In the genomic region with DNA sequence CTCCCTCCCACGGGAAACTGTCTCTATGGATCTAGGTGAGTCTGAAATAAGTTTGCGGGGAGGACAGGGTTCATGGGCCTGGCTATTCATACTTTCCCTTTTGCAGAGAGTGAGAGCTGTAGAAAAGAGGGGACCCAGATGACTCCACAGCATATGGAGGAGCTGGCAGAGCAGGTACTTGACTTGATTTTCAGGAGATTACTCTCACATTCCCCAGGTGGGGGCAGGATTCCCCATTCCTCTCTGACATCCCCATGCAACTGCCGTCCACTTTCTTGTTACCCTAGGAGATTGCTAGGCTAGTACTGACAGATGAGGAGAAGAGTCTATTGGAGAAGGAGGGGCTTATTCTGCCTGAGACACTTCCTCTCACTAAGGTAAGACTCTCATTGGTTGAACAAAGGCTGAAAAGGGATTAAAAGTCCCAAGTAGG, we compare ENCODE assay signal across 8 cellular contexts. TPM values are rescaled to one million over a fixed set of nuclear protein-coding genes. Genes with fewer than 3 reads are reported as not detected.
DNase-seq lines count a peak whose midpoint lies in the region; ATAC-seq and TF ChIP-seq lines count a peak whose summit lies in the region.

No MANE protein-coding gene starts in this region.

- DNase-seq in activated CD4-positive, alpha-beta T cell treated with anti-CD3 and anti-CD28 coated beads for 36 hours: no peak
- DNase-seq in activated CD4-positive, alpha-beta T cell treated with anti-CD3 and anti-CD28 coated beads, Interleukin-2, amount 50 U/mL, for 4 hours: no peak
- DNase-seq in LHCN-M2 (ENCODE audit: low read depth) (peak; percentile 70), erythroblast (lab: John Stamatoyannopoulos, UW) (peak; percentile 35 to 54), NCI-H2081 treated with DMSO at 0.1 percent for 48 hours (lab: John Stamatoyannopoulos, UW) (no peak), GM19240 (ENCODE audit: insufficient read length, low spot score) (no peak)

- H3K36me3 ChIP-seq in SU-DHL-6 (ENCODE audit: low read length) (no peaks in the 10 kb centered on the region), neuron (ENCODE audit: insufficient read depth, low read length) (peaks cover 29% of the 10 kb centered on the region)

- H3K4me3 Mint-ChIP-seq in activated CD4-positive, alpha-beta T cell treated with anti-CD3 and anti-CD28 coated beads for 36 hours: no peak overlapping the region

- no peaks in the 10 kb centered on the region for H3K9me2 ChIP-seq in SU-DHL-6 (replicated peaks; ENCODE audit: insufficient read depth, low read length)

- peaks cover 10% of the 10 kb centered on the region; the same call in 1 of the 2 replicates for H3F3A ChIP-seq in SU-DHL-6 (ENCODE audit: insufficient read depth)

- H3K27ac Mint-ChIP-seq in activated CD4-positive, alpha-beta T cell treated with anti-CD3 and anti-CD28 coated beads for 36 hours: peak overlapping the region; percentile 91

- TF ChIP-seq CTCF in SU-DHL-6 (IDR thresholded peaks at IDR 0.05; ENCODE audit: insufficient read depth, low read length, poor library complexity, severe bottlenecking): no peak

- intact Hi-C loops in activated CD4-positive, alpha-beta T cell treated with anti-CD3 and anti-CD28 coated beads for 36 hours (cut with DNase I, micrococcal nuclease): loop anchor here (2.0 to 10.0 kb wide), 10 partner anchors 24 to 1276 kb away; a partner anchor contains a TSS

- no peaks in the 10 kb centered on the region for H3K27me3 Mint-ChIP-seq in activated CD4-positive, alpha-beta T cell treated with anti-CD3 and anti-CD28 coated beads for 36 hours

- H4K20me1 ChIP-seq in SU-DHL-6 (ENCODE audit: low read depth, low read length): no peaks in the 10 kb centered on the region; the same call in 1 of the 2 replicates

- peaks cover 42% of the 10 kb centered on the region for H3K79me2 ChIP-seq in SU-DHL-6 (ENCODE audit: insufficient read depth, low read length)

- H3K4me3 ChIP-seq in SU-DHL-6 (ENCODE audit: insufficient read depth, low read length, poor library complexity, severe bottlenecking): peak overlapping the region; percentile 87
- H3K4me3 ChIP-seq in neuron (ENCODE audit: low read length): peak overlapping the region; percentile 78

- ATAC-seq in activated CD4-positive, alpha-beta T cell treated with anti-CD3 and anti-CD28 coated beads for 36 hours: peak; percentile 7

- H3K4me1 Mint-ChIP-seq in activated CD4-positive, alpha-beta T cell treated with anti-CD3 and anti-CD28 coated beads for 36 hours: peaks cover 21% of the 10 kb centered on the region

- H3K27me3 ChIP-seq in SU-DHL-6 (ENCODE audit: low read length) (no peaks in the 10 kb centered on the region), neuron (ENCODE audit: insufficient read depth, low read length) (no peaks in the 10 kb centered on the region)

- CTCF ChIA-PET in activated CD4-positive, alpha-beta T cell treated with anti-CD3 and anti-CD28 coated beads for 36 hours (lab: Charles Lee): interaction anchor here (0.6 to 8.4 kb wide), 10 partner anchors 12 to 1038 kb away, joined by 3 to 68 read pairs (median 6); a partner anchor contains a TSS

- H3K36me3 Mint-ChIP-seq in activated CD4-positive, alpha-beta T cell treated with anti-CD3 and anti-CD28 coated beads for 36 hours (ENCODE audit: low read depth): peaks cover 27% of the 10 kb centered on the region

- H2AFZ ChIP-seq in SU-DHL-6 (ENCODE audit: low read depth, low read length, severe bottlenecking) (no peak overlapping the region), neuron (ENCODE audit: low read depth, low read length) (peak overlapping the region; percentile 34)

- no peak overlapping the region for H3K27ac ChIP-seq in SU-DHL-6 (ENCODE audit: low read depth, low read length)

- H3K9me3 ChIP-seq in SU-DHL-6 (ENCODE audit: insufficient read depth, low read length): no peaks in the 10 kb centered on the region
- H3K9me3 ChIP-seq in neuron (ENCODE audit: low read length): no peaks in the 10 kb centered on the region

- no peaks in the 10 kb centered on the region for H3K9me3 Mint-ChIP-seq in activated CD4-positive, alpha-beta T cell treated with anti-CD3 and anti-CD28 coated beads for 36 hours (ENCODE audit: low read depth)

- H3K4me1 ChIP-seq in neuron (ENCODE audit: insufficient read depth, low read length): peaks cover 42% of the 10 kb centered on the region

- peak overlapping the region; percentile 95 for H3K4me2 ChIP-seq in SU-DHL-6 (ENCODE audit: low read depth, low read length, poor library complexity, severe bottlenecking)

- H3K9ac ChIP-seq in SU-DHL-6 (ENCODE audit: low read length): peak overlapping the region; percentile 76

- TF ChIP-seq POLR2A in erythroblast (IDR thresholded peaks at IDR 0.05; ENCODE audit: low read length): no peak

- POLR2A ChIA-PET in activated CD4-positive, alpha-beta T cell treated with anti-CD3 and anti-CD28 coated beads for 36 hours (lab: Charles Lee): interaction anchor here (0.7 to 1.6 kb wide), 5 partner anchors 15 to 87 kb away, joined by 3 to 14 read pairs (median 3); a partner anchor contains a TSS

RNA-seq across cellular contexts. Expression of a gene that starts 0.7 kb away (rescaled TPM):
- 10 to 100 TPM; 24.0 to 26.0 TPM for total RNA-seq in activated CD4-positive, alpha-beta T cell treated with anti-CD3 and anti-CD28 coated beads for 36 hours
- total RNA-seq in LHCN-M2 (2014; rRNA removed): 87.9 and 108 TPM in 2 replicates
- 76.4 TPM for polyA plus RNA-seq in LHCN-M2 (2012)

RNA-seq across cellular contexts. Expression of a gene that starts 1.1 kb away (rescaled TPM):
- total RNA-seq in activated CD4-positive, alpha-beta T cell treated with anti-CD3 and anti-CD28 coated beads for 36 hours: 100 to 1,000 TPM; 217 to 238 TPM
- 356 and 415 TPM in 2 replicates for total RNA-seq in LHCN-M2 (2014; rRNA removed)
- 384 TPM for polyA plus RNA-seq in LHCN-M2 (2012)

RNA-seq across cellular contexts. Expression of a gene that starts 15.9 kb away (rescaled TPM):
- 10 to 100 TPM; 19.6 to 23.7 TPM for total RNA-seq in activated CD4-positive, alpha-beta T cell treated with anti-CD3 and anti-CD28 coated beads for 36 hours
- 26.4 and 29.9 TPM in 2 replicates for total RNA-seq in LHCN-M2 (2014; rRNA removed)
- 26.2 TPM for polyA plus RNA-seq in LHCN-M2 (2012)

RNA-seq across cellular contexts. Expression of a gene that starts 16.0 kb away (rescaled TPM):
- 10 to 100 TPM; 14.0 to 15.5 TPM for total RNA-seq in activated CD4-positive, alpha-beta T cell treated with anti-CD3 and anti-CD28 coated beads for 36 hours
- 13.5 and 17.4 TPM in 2 replicates for total RNA-seq in LHCN-M2 (2014; rRNA removed)
- polyA plus RNA-seq in LHCN-M2 (2012): 15.8 TPM

RNA-seq across cellular contexts. Expression of a gene that starts 21.0 kb away (rescaled TPM):
- under 1 TPM in 1 of 2 experiments, not detected in 1; 0.39 TPM for total RNA-seq in activated CD4-positive, alpha-beta T cell treated with anti-CD3 and anti-CD28 coated beads for 36 hours
- not detected in 2 replicates for total RNA-seq in LHCN-M2 (2014; rRNA removed)
- polyA plus RNA-seq in LHCN-M2 (2012): not detected

Comparison
In these comparisons a context has a peak if more than half of its experiments do, and no peak if none do; other contexts are left out.
1. DNase-seq: peak in LHCN-M2 (single experiment) and erythroblast (2 of 2); none in activated CD4-positive, alpha-beta T cell treated with anti-CD3 and anti-CD28 coated beads for 36 hours (single experiment), activated CD4-positive, alpha-beta T cell treated with anti-CD3 and anti-CD28 coated beads, Interleukin-2, amount 50 U/mL, for 4 hours (0 of 2), NCI-H2081 treated with DMSO at 0.1 percent for 48 hours (single experiment) and GM19240 (single experiment).